2 cellular contexts compared by ENCODE assay signal in the genomic region with DNA sequence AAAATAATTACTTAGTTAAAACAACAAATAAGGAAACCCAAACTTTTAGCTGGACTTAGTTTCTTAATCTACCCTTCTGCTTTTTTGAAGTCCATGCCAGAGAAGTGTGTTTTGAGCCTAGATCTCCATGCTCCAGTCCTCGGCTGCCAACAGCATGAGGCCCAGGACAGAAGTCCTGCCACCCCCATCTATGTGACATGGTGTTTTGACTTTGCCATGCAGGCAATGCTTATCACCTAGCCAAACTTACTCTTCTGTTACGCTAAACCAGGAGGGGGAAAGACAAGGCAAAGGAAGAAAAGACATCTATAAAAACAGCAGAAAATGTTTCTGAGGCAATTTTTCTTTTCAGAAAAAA.
TF ChIP-seq lines count a peak whose summit lies in the region.

No MANE protein-coding gene starts in this region.

TF ChIP-seq in A549, 52 proteins besides CTCF, POLR2A, EP300 and RAD21:
- TF ChIP-seq JUN (IDR thresholded peaks at IDR 0.05), result no peak
- no peak for TF ChIP-seq RARB (CRISPR knock-in tag; IDR thresholded peaks at IDR 0.05)
- TF ChIP-seq, protein P1, sequence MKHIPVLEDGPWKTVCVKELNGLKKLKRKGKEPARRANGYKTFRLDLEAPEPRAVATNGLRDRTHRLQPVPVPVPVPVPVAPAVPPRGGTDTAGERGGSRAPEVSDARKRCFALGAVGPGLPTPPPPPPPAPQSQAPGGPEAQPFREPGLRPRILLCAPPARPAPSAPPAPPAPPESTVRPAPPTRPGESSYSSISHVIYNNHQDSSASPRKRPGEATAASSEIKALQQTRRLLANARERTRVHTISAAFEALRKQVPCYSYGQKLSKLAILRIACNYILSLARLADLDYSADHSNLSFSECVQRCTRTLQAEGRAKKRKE (CRISPR knock-in tag; IDR thresholded peaks at IDR 0.05; ENCODE audit: low read depth), result no peak
- TF ChIP-seq TP53 (CRISPR knock-in tag; IDR thresholded peaks at IDR 0.05), result no peak
- no peak for TF ChIP-seq ZSCAN20 (CRISPR knock-in tag; IDR thresholded peaks at IDR 0.05)
- no peak for TF ChIP-seq HDAC2 (IDR thresholded peaks at IDR 0.05)
- no peak for TF ChIP-seq KDM5A (IDR thresholded peaks at IDR 0.05)
- TF ChIP-seq HEYL (CRISPR knock-in tag; IDR thresholded peaks at IDR 0.05), result no peak
- no peak for TF ChIP-seq FOXS1 (CRISPR knock-in tag; IDR thresholded peaks at IDR 0.05)
- TF ChIP-seq ZNF302 (CRISPR knock-in tag; IDR thresholded peaks at IDR 0.05), result no peak
- TF ChIP-seq ZFP36 (IDR thresholded peaks at IDR 0.05; ENCODE audit: borderline replicate concordance, partially characterized antibody), result no peak
- TF ChIP-seq HOXB5 (CRISPR knock-in tag; IDR thresholded peaks at IDR 0.05), result no peak; the same call in 1 of the 2 replicates
- TF ChIP-seq CHD2 (IDR thresholded peaks at IDR 0.05; ENCODE audit: low read length, partially characterized antibody), result no peak
TF ChIP-seq in A549: peak in this region for 0.

TF ChIP-seq in IMR-90, 13 proteins besides CTCF, POLR2A, EP300 and RAD21:
- TF ChIP-seq FOS (IDR thresholded peaks at IDR 0.05; ENCODE audit: low read depth, low read length), result no peak
- no peak for TF ChIP-seq MXI1 (IDR thresholded peaks at IDR 0.05; ENCODE audit: borderline replicate concordance, low read depth, low read length)
- no peak for TF ChIP-seq RCOR1 (IDR thresholded peaks at IDR 0.05; ENCODE audit: insufficient replicate concordance, low read length)
- TF ChIP-seq BHLHE40 (IDR thresholded peaks at IDR 0.05; ENCODE audit: low read depth, low read length), result no peak
- TF ChIP-seq, protein P2, sequence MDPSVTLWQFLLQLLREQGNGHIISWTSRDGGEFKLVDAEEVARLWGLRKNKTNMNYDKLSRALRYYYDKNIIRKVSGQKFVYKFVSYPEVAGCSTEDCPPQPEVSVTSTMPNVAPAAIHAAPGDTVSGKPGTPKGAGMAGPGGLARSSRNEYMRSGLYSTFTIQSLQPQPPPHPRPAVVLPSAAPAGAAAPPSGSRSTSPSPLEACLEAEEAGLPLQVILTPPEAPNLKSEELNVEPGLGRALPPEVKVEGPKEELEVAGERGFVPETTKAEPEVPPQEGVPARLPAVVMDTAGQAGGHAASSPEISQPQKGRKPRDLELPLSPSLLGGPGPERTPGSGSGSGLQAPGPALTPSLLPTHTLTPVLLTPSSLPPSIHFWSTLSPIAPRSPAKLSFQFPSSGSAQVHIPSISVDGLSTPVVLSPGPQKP (IDR thresholded peaks at IDR 0.05; ENCODE audit: borderline replicate concordance, low read depth, low read length), result no peak
- no peak for TF ChIP-seq MAZ (IDR thresholded peaks at IDR 0.05; ENCODE audit: borderline replicate concordance, low read depth, low read length)
- no peak for TF ChIP-seq MAFK (IDR thresholded peaks at IDR 0.05; ENCODE audit: low read depth, low read length)
- TF ChIP-seq CEBPB (IDR thresholded peaks at IDR 0.05; ENCODE audit: low read depth, low read length), result no peak
- TF ChIP-seq RFX5 (IDR thresholded peaks at IDR 0.05; ENCODE audit: low read depth, low read length), result no peak
